In genomic region chr10:28624351-28624750, GRCh38 we compare ENCODE assay signal across 15 cellular contexts. TPM values are rescaled to one million over a fixed set of nuclear protein-coding genes. Genes with fewer than 3 reads are reported as not detected.
DNase-seq lines count a peak whose midpoint lies in the region; ATAC-seq and TF ChIP-seq lines count a peak whose summit lies in the region.
"Had no signal": no experiment of that assay in that cellular context is flagged by ENCODE, and none has a peak within 500 bp of the region (broad histone marks: within the 10 kb centered on the region; RNA-seq: fewer than 3 reads in every experiment).

No MANE protein-coding gene starts in this region.

- peaks cover 0 to 6% (median 2%) of the 10 kb centered on the region in 3 donors for H3K27me3 Mint-ChIP-seq in immature natural killer cell (ENCODE audit: low read depth in 3 of 3)
- peaks cover 3% of the 10 kb centered on the region for H3K27me3 Mint-ChIP-seq in H9 (ENCODE audit: low read depth)
- H3K27me3 Mint-ChIP-seq: activated naive CD4-positive, alpha-beta T cell treated with anti-CD3 and anti-CD28 coated beads, Interleukin-2, amount 50 U/mL, for 24 hours had no signal

- no peak overlapping the region for H3K18ac ChIP-seq in H9 (ENCODE audit: insufficient read length, low read depth, low read length)

- no peaks in the 10 kb centered on the region for H3K23me2 ChIP-seq in H9 (ENCODE audit: insufficient read length, low read depth, low read length, poor library complexity, severe bottlenecking)

- no peak overlapping the region for H4K8ac ChIP-seq in H9 (replicated peaks; ENCODE audit: insufficient read length, low read depth, low read length)

- no peak overlapping the region for H3K4me3 ChIP-seq in GM12865 (ENCODE audit: low read depth, low read length)
- H3K4me3 ChIP-seq: sigmoid colon had no signal

- no peak overlapping the region for H3K4me2 ChIP-seq in H9 (ENCODE audit: insufficient read depth, insufficient read length, low read length)

- no peak overlapping the region for H3K4ac ChIP-seq in H9 (ENCODE audit: low read depth, low read length)

- H3K79me2 ChIP-seq in H9 (ENCODE audit: insufficient read depth, low read length) = no peaks in the 10 kb centered on the region

- no peak overlapping the region for H2AK5ac ChIP-seq in H9 (ENCODE audit: insufficient read length, low read length)

- no peak overlapping the region for H4K91ac ChIP-seq in H9 (ENCODE audit: insufficient read length, low read depth, low read length)

- no peak overlapping the region for H2BK12ac ChIP-seq in H9 (ENCODE audit: insufficient read length, low read depth, low read length)

- H3K4me1 ChIP-seq in H9 (ENCODE audit: insufficient read depth, low read length) = no peaks in the 10 kb centered on the region

- peak; percentile 42 for ATAC-seq in GM21447 (IDR thresholded peaks at IDR 0.05; ENCODE audit: unreplicated experiment)
- no peak for ATAC-seq in HG03432 (IDR thresholded peaks at IDR 0.05; ENCODE audit: unreplicated experiment)

- TF ChIP-seq CTCF in GM12865 (IDR thresholded peaks at IDR 0.05; ENCODE audit: insufficient read depth, low read depth, low read length, missing control alignments) (no peak), H9 (conservative IDR thresholded peaks at IDR 0.05) (no peak)

- H2BK15ac ChIP-seq in H9 (ENCODE audit: low read depth, low read length) = no peak overlapping the region

- H2BK120ac ChIP-seq in H9 (ENCODE audit: low read depth, low read length, poor library complexity, severe bottlenecking) = no peak overlapping the region

- H3K27ac Mint-ChIP-seq in immature natural killer cell = peak overlapping the region in 4 of 6 donors; percentile 49 to 69 (median 60)
- H3K27ac Mint-ChIP-seq in H9 = no peak overlapping the region
- H3K27ac Mint-ChIP-seq: activated CD4-positive, alpha-beta memory T cell treated with anti-CD3 and anti-CD28 coated beads, Interleukin-2, amount 10 ng/mL, durations not matched to agents 7 days and 5 days; activated naive CD4-positive, alpha-beta T cell treated with anti-CD3 and anti-CD28 coated beads, Interleukin-2, amount 50 U/mL, for 24 hours; activated T-cell treated with anti-CD3 and anti-CD28 coated beads, Interleukin-2, amount 50 U/mL, for 24 hours had no signal

- no peak overlapping the region for H3K14ac ChIP-seq in H9 (ENCODE audit: insufficient read depth, low read length)

- no peak overlapping the region for H3K9ac ChIP-seq in H9 (ENCODE audit: extremely low read depth, insufficient read length, low read length)

- no peak overlapping the region for H3T11ph ChIP-seq in H9 (ENCODE audit: low read length)

- H4K5ac ChIP-seq in H9 (ENCODE audit: insufficient read length, low read depth, low read length) = no peak overlapping the region

- H3K4me1 Mint-ChIP-seq in immature natural killer cell = peaks cover 21 to 48% of the 10 kb centered on the region in 2 donors
- peaks cover 12% of the 10 kb centered on the region in 2 experiments; a peak in 2 of 4 replicates for H3K4me1 Mint-ChIP-seq in H9

- H3K27ac ChIP-seq in H9 (ENCODE audit: insufficient read length, low read depth, low read length) = no peak overlapping the region
- H3K27ac ChIP-seq: sigmoid colon had no signal

- H4K20me1 ChIP-seq in H9 (ENCODE audit: control insufficient read depth, insufficient read depth, insufficient read length) = no peaks in the 10 kb centered on the region

- H3K36me3 Mint-ChIP-seq in immature natural killer cell (peaks cover 0 to 10% (median 0%) of the 10 kb centered on the region in 3 donors), H9 (ENCODE audit: insufficient read depth in 1 of 3, low read depth in 3 of 3) (peaks cover 0 to 21% (median 8%) of the 10 kb centered on the region in 3 experiments; a peak in 5 of 7 replicates)

- H3K9me3 ChIP-seq in H9 (ENCODE audit: control insufficient read depth, low read depth, low read length) = no peaks in the 10 kb centered on the region
- H3K9me3 ChIP-seq: sigmoid colon had no signal

- H3K4me3 Mint-ChIP-seq in immature natural killer cell = no peak overlapping the region
- H3K4me3 Mint-ChIP-seq in H9 = no peak overlapping the region
- H3K4me3 Mint-ChIP-seq: activated CD4-positive, alpha-beta memory T cell treated with anti-CD3 and anti-CD28 coated beads, Interleukin-2, amount 10 ng/mL, durations not matched to agents 7 days and 5 days; activated naive CD4-positive, alpha-beta T cell treated with anti-CD3 and anti-CD28 coated beads, Interleukin-2, amount 50 U/mL, for 24 hours; activated T-cell treated with anti-CD3 and anti-CD28 coated beads, Interleukin-2, amount 50 U/mL, for 24 hours had no signal

- H2BK20ac ChIP-seq in H9 (ENCODE audit: low read depth, low read length, poor library complexity, severe bottlenecking) = no peak overlapping the region

- H3K9me3 Mint-ChIP-seq in immature natural killer cell (no peaks in the 10 kb centered on the region), H9 (no peaks in the 10 kb centered on the region; a peak in 1 of 5 replicates)
- H3K9me3 Mint-ChIP-seq: activated CD4-positive, alpha-beta memory T cell treated with anti-CD3 and anti-CD28 coated beads, Interleukin-2, amount 10 ng/mL, durations not matched to agents 7 days and 5 days; activated naive CD4-positive, alpha-beta T cell treated with anti-CD3 and anti-CD28 coated beads, Interleukin-2, amount 50 U/mL, for 24 hours; activated T-cell treated with anti-CD3 and anti-CD28 coated beads, Interleukin-2, amount 50 U/mL, for 24 hours had no signal

- no peak overlapping the region for H3K23ac ChIP-seq in H9 (ENCODE audit: insufficient read length, low read depth, low read length)

- DNase-seq in GM12865 (ENCODE audit: low read depth) = peak; percentile 51
- peak; percentile 11 for DNase-seq in MV-4-11 (lab: John Stamatoyannopoulos, UW)
- no peak for DNase-seq in immature natural killer cell
- DNase-seq in H9 = no peak
- DNase-seq in ecto neural progenitor cell (ENCODE audit: low spot score) = no peak
- DNase-seq: activated CD4-positive, alpha-beta memory T cell treated with anti-CD3 and anti-CD28 coated beads, Interleukin-2, amount 10 ng/mL, durations not matched to agents 7 days and 5 days; activated T-cell treated with anti-CD3 and anti-CD28 coated beads, Interleukin-2, amount 50 U/mL, for 24 hours; COR-L47; GOT3; Kasumi-1; NCI-H1417 treated with DMSO at 0.1 percent for 48 hours; sigmoid colon had no signal

- H3K27me3 ChIP-seq in H9 (ENCODE audit: insufficient read depth, low read length) = no peaks in the 10 kb centered on the region
- H3K27me3 ChIP-seq: sigmoid colon had no signal

- no peak overlapping the region for H2AFZ ChIP-seq in H9 (ENCODE audit: low read length)

- H3K79me1 ChIP-seq in H9 (ENCODE audit: insufficient read depth, low read depth, low read length, poor library complexity, severe bottlenecking) = no peaks in the 10 kb centered on the region

- H3K56ac ChIP-seq in H9 (ENCODE audit: insufficient read length, low read depth, low read length) = no peak overlapping the region

- no peak overlapping the region for H2BK5ac ChIP-seq in H9 (ENCODE audit: insufficient read length, low read length)

- no CpG with 5 or more reads among the region's 3 CpGs for WGBS in H9 (ENCODE audit: extremely low coverage, insufficient read length, low lambda C conversion rate)

RNA-seq across cellular contexts. Expression of gene BAMBI, which starts 53.0 kb away (rescaled TPM):
- polyA plus RNA-seq in immature natural killer cell = under 1 TPM in 2 of 3 donors, not detected in 1; 0.23 to 0.28 TPM
- 16.8 and 17.0 TPM in 2 replicates for total RNA-seq in H9 (2021)

Comparison
In these comparisons a context has a peak if more than half of its experiments do, and no peak if none do; other contexts are left out.
1. DNase-seq: peak in GM12865 (single experiment) and MV-4-11 (single experiment); none in immature natural killer cell (0 of 3), H9 (single experiment) and ecto neural progenitor cell (single experiment).
2. H3K27ac Mint-ChIP-seq: peak in immature natural killer cell (4 of 6); none in H9 (0 of 3).